In genomic region chr2:231360401-231360800, GRCh38 we compare ENCODE assay signal across 23 cellular contexts. TPM values are rescaled to one million over a fixed set of nuclear protein-coding genes. Genes with fewer than 3 reads are reported as not detected.
DNase-seq lines count a peak whose midpoint lies in the region; ATAC-seq and TF ChIP-seq lines count a peak whose summit lies in the region.
"Had no signal": no experiment of that assay in that cellular context is flagged by ENCODE, and none has a peak within 500 bp of the region (broad histone marks: within the 10 kb centered on the region; RNA-seq: fewer than 3 reads in every experiment).

No MANE protein-coding gene starts in this region.

- peak overlapping the region in 5 of 6 donors; percentile 53 to 96 (median 67) for H3K27ac Mint-ChIP-seq in immature natural killer cell
- H3K27ac Mint-ChIP-seq: activated naive CD4-positive, alpha-beta T cell treated with anti-CD3 and anti-CD28 coated beads for 36 hours; T-helper 17 cell had no signal

- CTCF ChIA-PET in OCI-LY7 (lab: Charles Lee; ENCODE audit: unreplicated experiment): no interaction called here

- H3K27me3 Mint-ChIP-seq in immature natural killer cell (ENCODE audit: low read depth in 3 of 3): peaks cover 2 to 7% (median 5%) of the 10 kb centered on the region in 3 donors
- H3K27me3 Mint-ChIP-seq: naive B cell; stimulated activated naive B cell treated with anti-CD40 and anti-IgM and Interleukin-4, amounts not matched to agents 10 μg/mL and 1 μg/mL and 100 μg/mL, for 72 hours had no signal

- no peaks in the 10 kb centered on the region for H3K27me3 ChIP-seq in left ventricle myocardium inferior (ENCODE audit: low read depth)
- no peaks in the 10 kb centered on the region for H3K27me3 ChIP-seq in stomach
- H3K27me3 ChIP-seq: BLaER1, Peyer's patch, testis had no signal

- peaks cover 0 to 3% (median 0%) of the 10 kb centered on the region in 3 donors for H3K36me3 Mint-ChIP-seq in immature natural killer cell
- H3K36me3 Mint-ChIP-seq: naive B cell had no signal

- H3K36me3 ChIP-seq in left ventricle myocardium inferior (no peaks in the 10 kb centered on the region), OCI-LY7 (ENCODE audit: insufficient read depth, low read length) (no peaks in the 10 kb centered on the region), stomach (peaks cover 0 to 51% (median 27%) of the 10 kb centered on the region in 4 donors)
- H3K36me3 ChIP-seq: BLaER1 had no signal

- no peaks in the 10 kb centered on the region for H3K9me3 ChIP-seq in left ventricle myocardium inferior (replicated peaks)
- no peaks in the 10 kb centered on the region for H3K9me3 ChIP-seq in OCI-LY7 (ENCODE audit: low read length)
- no peaks in the 10 kb centered on the region for H3K9me3 ChIP-seq in stomach
- H3K9me3 ChIP-seq: BLaER1, Caco-2, Peyer's patch, SK-N-SH, testis had no signal

- no peak for TF ChIP-seq EP300 in stomach (IDR thresholded peaks at IDR 0.05)

- peaks cover 40 to 45% of the 10 kb centered on the region in 2 donors for H3K4me1 Mint-ChIP-seq in immature natural killer cell

- no peak overlapping the region for H2AFZ ChIP-seq in OCI-LY7 (ENCODE audit: low read length)

- intact Hi-C loops in left ventricle myocardium inferior (cut with micrococcal nuclease): no loop called here
- intact Hi-C loops in left cardiac atrium (cut with DNase I): no loop called here
- intact Hi-C loops in OCI-LY7 (cut with micrococcal nuclease; ENCODE audit: unreplicated experiment): no loop called here
- intact Hi-C loops in stomach (cut with DNase I; ENCODE audit: low total_unique reads): no loop called here

- H3K4me3 ChIP-seq in left ventricle myocardium inferior: no peak overlapping the region
- H3K4me3 ChIP-seq in OCI-LY7 (ENCODE audit: low read depth, low read length, poor library complexity, severe bottlenecking): no peak overlapping the region
- H3K4me3 ChIP-seq in stomach: no peak overlapping the region
- H3K4me3 ChIP-seq: BLaER1, Peyer's patch, testis had no signal

- H3K4me1 ChIP-seq in left ventricle myocardium inferior (peaks cover 23% of the 10 kb centered on the region), OCI-LY7 (ENCODE audit: insufficient read depth, low read length, poor library complexity, severe bottlenecking) (peaks cover 18% of the 10 kb centered on the region), stomach (peaks cover 0 to 17% (median 9%) of the 10 kb centered on the region in 4 donors)
- H3K4me1 ChIP-seq: testis had no signal

- H3K79me2 ChIP-seq in OCI-LY7 (ENCODE audit: insufficient read depth, low read depth, low read length): no peaks in the 10 kb centered on the region

- 44 to 68% (median 52%) methylated on average over 7 to 11 of the region's 11 CpGs for whole genome bisulfite sequencing in stomach, 5 donors

- H3K9me2 ChIP-seq in OCI-LY7 (ENCODE audit: insufficient read depth, low read length): no peaks in the 10 kb centered on the region
- H3K9me2 ChIP-seq: SK-N-SH had no signal

- H3K27ac ChIP-seq in left ventricle myocardium inferior (replicated peaks) (peak overlapping the region; percentile 33), OCI-LY7 (ENCODE audit: low read depth, low read length, poor library complexity, severe bottlenecking) (no peak overlapping the region), stomach (peak overlapping the region in 1 of 5 donors; percentile 12)
- H3K27ac ChIP-seq: BLaER1, Peyer's patch, testis had no signal

- H4K20me1 ChIP-seq in OCI-LY7 (ENCODE audit: insufficient read depth, low read length): no peaks in the 10 kb centered on the region
- H4K20me1 ChIP-seq: BLaER1 had no signal

- H3K4me3 Mint-ChIP-seq in immature natural killer cell: no peak overlapping the region
- H3K4me3 Mint-ChIP-seq: activated naive CD4-positive, alpha-beta T cell treated with anti-CD3 and anti-CD28 coated beads for 36 hours; stimulated activated naive B cell treated with anti-CD40 and anti-IgM and Interleukin-4, amounts not matched to agents 10 μg/mL and 1 μg/mL and 100 μg/mL, for 72 hours; T-helper 17 cell had no signal

- no peak for ATAC-seq in left cardiac atrium
- no peak for ATAC-seq in HG03039 (IDR thresholded peaks at IDR 0.05; ENCODE audit: unreplicated experiment)
- ATAC-seq: HCT116; stimulated activated naive B cell treated with anti-CD40 and anti-IgM and Interleukin-4, amounts not matched to agents 10 μg/mL and 1 μg/mL and 100 μg/mL, for 72 hours; T-helper 17 cell had no signal

- TF ChIP-seq POLR2A in stomach (IDR thresholded peaks at IDR 0.05): no peak

- no peak overlapping the region for H3K4me2 ChIP-seq in OCI-LY7 (ENCODE audit: low read length)
- H3K4me2 ChIP-seq: BLaER1, SK-N-SH had no signal

- no TSS peak for BruUV-seq in OCI-LY7 (replicated peaks; lab: Mats Ljungman, UMichigan)

- DNase-seq in left ventricle myocardium inferior (peak; percentile 47), left cardiac atrium (no peak), OCI-LY7 (ENCODE audit: low spot score) (peak; percentile 16), immature natural killer cell (no peak), stomach (peak; percentile 55), EL (no peak)
- no peak for DNase-seq in stimulated activated CD4-positive, alpha-beta T cell treated with anti-CD3 and anti-CD28 coated beads, Interleukin-1b, Interleukin-23, amount 100 ng/mL, for 48 hours
- DNase-seq: activated CD4-positive, alpha-beta T cell treated with anti-CD3 and anti-CD28 coated beads for 4 hours; activated naive CD4-positive, alpha-beta T cell treated with anti-CD3 and anti-CD28 coated beads for 36 hours; activated T-cell treated with anti-CD3 and anti-CD28 coated beads, Interleukin-2, amount 50 U/mL, for 48 hours; Caco-2; naive B cell; NCI-H1105 treated with DMSO at 0.1 percent for 48 hours; stimulated activated CD4-positive, alpha-beta T cell treated with anti-CD3 and anti-CD28 coated beads, Interleukin-4, amount 100 ng/mL, for 24 hours; stimulated activated naive B cell treated with anti-CD40 and anti-IgM and Interleukin-4, amounts not matched to agents 10 μg/mL and 1 μg/mL and 100 μg/mL, for 72 hours; T-helper 17 cell; testis had no signal

- TF ChIP-seq CTCF in left ventricle myocardium inferior (IDR thresholded peaks at IDR 0.05; ENCODE audit: borderline replicate concordance) (no peak), OCI-LY7 (conservative IDR thresholded peaks at IDR 0.05; ENCODE audit: low read length) (0 out of 2 replicates have a peak, but pooled peaks have one; percentile 20), stomach (IDR thresholded peaks at IDR 0.05) (no peak)

- POLR2A ChIA-PET in OCI-LY7 (lab: Charles Lee): no interaction called here

- H3K9me3 Mint-ChIP-seq in immature natural killer cell: no peaks in the 10 kb centered on the region
- H3K9me3 Mint-ChIP-seq: activated naive CD4-positive, alpha-beta T cell treated with anti-CD3 and anti-CD28 coated beads for 36 hours; naive B cell had no signal

RNA-seq across cellular contexts. Expression of gene B3GNT7, which starts 35.1 kb away (rescaled TPM):
- total RNA-seq in left ventricle myocardium inferior (2.4 TPM), left cardiac atrium (1 to 10 TPM; 4.5 to 8.0 TPM), OCI-LY7 (2022) (7.4 and 8.7 TPM in 2 replicates), stomach (100 to 1,000 TPM in 2 of 5 donors, 10 to 100 TPM in 3; 13.4 to 156 (median 33.8) TPM)
- total RNA-seq in OCI-LY7 (2014; rRNA removed; shearing (Covaris generic)): 4.5 and 7.8 TPM in 2 replicates
- polyA plus RNA-seq in immature natural killer cell (1 to 10 TPM; 5.8 to 8.9 (median 7.8) TPM), stomach (1 to 10 TPM; 1.9 to 8.0 (median 6.1) TPM)
- total RNA-seq: activated naive CD4-positive, alpha-beta T cell treated with anti-CD3 and anti-CD28 coated beads for 36 hours; NCI-H460 had no signal

Comparison
In these comparisons a context has a peak if more than half of its experiments do, and no peak if none do; other contexts are left out.
1. DNase-seq: peak in left ventricle myocardium inferior (single experiment), OCI-LY7 (single experiment) and stomach (single experiment); none in left cardiac atrium (single experiment), immature natural killer cell (0 of 3), EL (single experiment) and stimulated activated CD4-positive, alpha-beta T cell treated with anti-CD3 and anti-CD28 coated beads, Interleukin-1b, Interleukin-23, amount 100 ng/mL, for 48 hours (single experiment).